ENCODE assay signal across 1 cellular context in genomic region chr12:6582196-6582595, GRCh38.
TF ChIP-seq lines count a peak whose summit lies in the region.

No MANE protein-coding gene starts in this region.

TF ChIP-seq in endothelial cell of umbilical vein, 7 proteins besides CTCF, POLR2A, EP300 and RAD21:
- TF ChIP-seq GATA2 (IDR thresholded peaks at IDR 0.05; ENCODE audit: insufficient read depth, insufficient read length, low read depth, low read length) = no peak
- TF ChIP-seq MYC (IDR thresholded peaks at IDR 0.05; ENCODE audit: low read depth, low read length) = no peak
- TF ChIP-seq EZH2 (IDR thresholded peaks at IDR 0.05; ENCODE audit: borderline replicate concordance, low read depth, low read length, severe bottlenecking) = no peak
- no peak for TF ChIP-seq FOS (IDR thresholded peaks at IDR 0.05; ENCODE audit: borderline replicate concordance, insufficient read depth, low read length)
- TF ChIP-seq JUN (IDR thresholded peaks at IDR 0.05; ENCODE audit: borderline replicate concordance, insufficient read depth, insufficient read length, low read depth) = no peak
- TF ChIP-seq MAX (IDR thresholded peaks at IDR 0.05; ENCODE audit: insufficient read depth, insufficient read length) = no peak
- no peak for TF ChIP-seq POLR2AphosphoS5 (IDR thresholded peaks at IDR 0.05; ENCODE audit: insufficient read depth, low read depth, low read length)
